In the genomic region with DNA sequence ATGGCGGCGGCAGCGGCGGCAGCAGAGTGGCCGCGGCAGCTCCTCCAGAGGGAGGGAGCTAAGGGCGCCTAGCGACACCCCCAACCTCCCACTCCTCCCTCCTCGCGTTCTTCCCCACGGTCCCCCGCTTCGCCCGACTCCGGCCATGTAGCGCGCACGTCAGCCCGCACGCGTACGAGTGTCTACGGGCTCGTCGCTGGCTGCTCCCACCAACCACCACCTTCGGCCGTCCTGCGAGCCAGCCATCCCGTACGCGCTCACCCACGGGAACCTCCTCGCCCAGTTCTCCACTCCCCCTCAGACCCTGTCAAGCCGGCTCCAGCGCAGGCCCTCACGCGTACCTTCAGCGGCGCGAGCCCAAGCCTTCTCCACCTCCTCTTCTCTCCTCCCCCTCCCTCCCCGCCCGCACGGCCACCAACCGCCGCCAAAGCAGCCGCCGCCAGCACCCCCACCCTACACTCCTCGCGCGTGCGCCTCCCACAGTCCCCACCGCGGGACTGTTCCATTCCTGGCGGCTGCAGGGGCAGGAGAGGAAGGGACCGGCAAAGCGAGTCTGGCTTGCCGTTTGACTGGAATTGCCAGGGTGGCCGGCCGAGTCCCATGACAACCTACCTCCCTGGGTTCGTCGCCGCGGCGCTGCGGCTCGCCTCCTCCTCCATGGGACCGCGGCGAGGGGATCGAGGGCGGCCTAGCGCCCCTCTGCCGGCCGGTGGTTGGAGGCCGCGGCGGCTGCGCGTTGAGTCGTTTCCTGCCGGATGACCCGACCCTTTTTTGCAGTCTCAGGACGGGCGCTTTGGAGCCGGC, we compare ENCODE assay signal across 1 cellular context.
A peak's percentile ranks its signal among the peaks of the same experiment; 100 is the strongest.
TF ChIP-seq lines count a peak whose summit lies in the region.

A gene (plus strand): TSS at position 774 of the 804 bp plus-strand sequence. CDS start 20,689 bp downstream, outside the sequence.
A gene with protein sequence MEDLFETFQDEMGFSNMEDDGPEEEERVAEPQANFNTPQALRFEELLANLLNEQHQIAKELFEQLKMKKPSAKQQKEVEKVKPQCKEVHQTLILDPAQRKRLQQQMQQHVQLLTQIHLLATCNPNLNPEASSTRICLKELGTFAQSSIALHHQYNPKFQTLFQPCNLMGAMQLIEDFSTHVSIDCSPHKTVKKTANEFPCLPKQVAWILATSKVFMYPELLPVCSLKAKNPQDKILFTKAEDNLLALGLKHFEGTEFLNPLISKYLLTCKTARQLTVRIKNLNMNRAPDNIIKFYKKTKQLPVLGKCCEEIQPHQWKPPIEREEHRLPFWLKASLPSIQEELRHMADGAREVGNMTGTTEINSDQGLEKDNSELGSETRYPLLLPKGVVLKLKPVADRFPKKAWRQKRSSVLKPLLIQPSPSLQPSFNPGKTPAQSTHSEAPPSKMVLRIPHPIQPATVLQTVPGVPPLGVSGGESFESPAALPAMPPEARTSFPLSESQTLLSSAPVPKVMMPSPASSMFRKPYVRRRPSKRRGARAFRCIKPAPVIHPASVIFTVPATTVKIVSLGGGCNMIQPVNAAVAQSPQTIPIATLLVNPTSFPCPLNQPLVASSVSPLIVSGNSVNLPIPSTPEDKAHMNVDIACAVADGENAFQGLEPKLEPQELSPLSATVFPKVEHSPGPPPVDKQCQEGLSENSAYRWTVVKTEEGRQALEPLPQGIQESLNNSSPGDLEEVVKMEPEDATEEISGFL (minus strand): TSS at position 457 of the 804 bp plus-strand sequence. CDS start 8,338 bp downstream, outside the sequence.

TF ChIP-seq in HepG2, 621 proteins besides CTCF, POLR2A, EP300 and RAD21 (continued from another document and continues in another):
- TF ChIP-seq, protein P1, sequence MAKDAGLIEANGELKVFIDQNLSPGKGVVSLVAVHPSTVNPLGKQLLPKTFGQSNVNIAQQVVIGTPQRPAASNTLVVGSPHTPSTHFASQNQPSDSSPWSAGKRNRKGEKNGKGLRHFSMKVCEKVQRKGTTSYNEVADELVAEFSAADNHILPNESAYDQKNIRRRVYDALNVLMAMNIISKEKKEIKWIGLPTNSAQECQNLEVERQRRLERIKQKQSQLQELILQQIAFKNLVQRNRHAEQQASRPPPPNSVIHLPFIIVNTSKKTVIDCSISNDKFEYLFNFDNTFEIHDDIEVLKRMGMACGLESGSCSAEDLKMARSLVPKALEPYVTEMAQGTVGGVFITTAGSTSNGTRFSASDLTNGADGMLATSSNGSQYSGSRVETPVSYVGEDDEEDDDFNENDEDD (CRISPR knock-in tag; IDR thresholded peaks at IDR 0.05; ENCODE audit: borderline replicate concordance): 0 out of 2 replicates have a peak, but pooled peaks have one; percentile 20
- TF ChIP-seq TBX2 (CRISPR knock-in tag; IDR thresholded peaks at IDR 0.05; ENCODE audit: borderline replicate concordance) (peak; percentile 70), HNRNPK (IDR thresholded peaks at IDR 0.05; ENCODE audit: low read depth, low read length, poor library complexity, severe bottlenecking) (peak; percentile 98), TCF12 (IDR thresholded peaks at IDR 0.05) (no peak), TCF12 (CRISPR knock-in tag; IDR thresholded peaks at IDR 0.05) (peak; percentile 67; the same call in 1 of the 2 replicates), ZNF891 (CRISPR knock-in tag; IDR thresholded peaks at IDR 0.05) (0 out of 2 replicates have a peak, but pooled peaks have one; percentile 24), NR2F6 (IDR thresholded peaks at IDR 0.05) (no peak), NR2F6 (CRISPR knock-in tag; IDR thresholded peaks at IDR 0.05) (no peak), ZFP90 (CRISPR knock-in tag; IDR thresholded peaks at IDR 0.05; ENCODE audit: borderline replicate concordance) (0 out of 2 replicates have a peak, but pooled peaks have one; percentile 49), CBX1 (IDR thresholded peaks at IDR 0.05; ENCODE audit: low read depth) (peak; percentile 53), ZNF839 (CRISPR knock-in tag; IDR thresholded peaks at IDR 0.05; ENCODE audit: borderline replicate concordance) (0 out of 2 replicates have a peak, but pooled peaks have one; percentile 24), ZFP1 (CRISPR knock-in tag; IDR thresholded peaks at IDR 0.05) (no peak), ZNF614 (CRISPR knock-in tag; IDR thresholded peaks at IDR 0.05; ENCODE audit: borderline replicate concordance) (0 out of 2 replicates have a peak, but pooled peaks have one; percentile 53), ZFP36L2 (CRISPR knock-in tag; IDR thresholded peaks at IDR 0.05) (no peak), ZNF101 (CRISPR knock-in tag; IDR thresholded peaks at IDR 0.05; ENCODE audit: borderline replicate concordance, low read depth) (0 out of 2 replicates have a peak, but pooled peaks have one; percentile 54), KLF12 (CRISPR knock-in tag; IDR thresholded peaks at IDR 0.05; ENCODE audit: borderline replicate concordance) (no peak), ZNF841 (CRISPR knock-in tag; IDR thresholded peaks at IDR 0.05; ENCODE audit: borderline replicate concordance) (0 out of 2 replicates have a peak, but pooled peaks have one; percentile 34), GZF1 (CRISPR knock-in tag; IDR thresholded peaks at IDR 0.05) (no peak), PHF21A (CRISPR knock-in tag; IDR thresholded peaks at IDR 0.05) (0 out of 2 replicates have a peak, but pooled peaks have one; percentile 21), ARNTL (CRISPR knock-in tag; IDR thresholded peaks at IDR 0.05) (peak; percentile 72), CEBPG (CRISPR knock-in tag; IDR thresholded peaks at IDR 0.05) (no peak; the same call in 1 of the 2 replicates), PPARG (CRISPR knock-in tag; conservative IDR thresholded peaks at IDR 0.05) (0 out of 2 replicates have a peak, but pooled peaks have one; percentile 9), MYC (CRISPR knock-in tag; IDR thresholded peaks at IDR 0.05; ENCODE audit: borderline replicate concordance) (peak; percentile 54; the same call in 1 of the 2 replicates), ZFP82 (CRISPR knock-in tag; IDR thresholded peaks at IDR 0.05; ENCODE audit: borderline replicate concordance) (peak; percentile 85; the same call in 1 of the 2 replicates), PRMT3 (CRISPR knock-in tag; IDR thresholded peaks at IDR 0.05; ENCODE audit: borderline replicate concordance, low read depth) (no peak), SMARCE1 (IDR thresholded peaks at IDR 0.05; ENCODE audit: borderline replicate concordance) (no peak)
- TF ChIP-seq, protein P2, sequence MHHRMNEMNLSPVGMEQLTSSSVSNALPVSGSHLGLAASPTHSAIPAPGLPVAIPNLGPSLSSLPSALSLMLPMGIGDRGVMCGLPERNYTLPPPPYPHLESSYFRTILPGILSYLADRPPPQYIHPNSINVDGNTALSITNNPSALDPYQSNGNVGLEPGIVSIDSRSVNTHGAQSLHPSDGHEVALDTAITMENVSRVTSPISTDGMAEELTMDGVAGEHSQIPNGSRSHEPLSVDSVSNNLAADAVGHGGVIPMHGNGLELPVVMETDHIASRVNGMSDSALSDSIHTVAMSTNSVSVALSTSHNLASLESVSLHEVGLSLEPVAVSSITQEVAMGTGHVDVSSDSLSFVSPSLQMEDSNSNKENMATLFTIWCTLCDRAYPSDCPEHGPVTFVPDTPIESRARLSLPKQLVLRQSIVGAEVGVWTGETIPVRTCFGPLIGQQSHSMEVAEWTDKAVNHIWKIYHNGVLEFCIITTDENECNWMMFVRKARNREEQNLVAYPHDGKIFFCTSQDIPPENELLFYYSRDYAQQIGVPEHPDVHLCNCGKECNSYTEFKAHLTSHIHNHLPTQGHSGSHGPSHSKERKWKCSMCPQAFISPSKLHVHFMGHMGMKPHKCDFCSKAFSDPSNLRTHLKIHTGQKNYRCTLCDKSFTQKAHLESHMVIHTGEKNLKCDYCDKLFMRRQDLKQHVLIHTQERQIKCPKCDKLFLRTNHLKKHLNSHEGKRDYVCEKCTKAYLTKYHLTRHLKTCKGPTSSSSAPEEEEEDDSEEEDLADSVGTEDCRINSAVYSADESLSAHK (CRISPR knock-in tag; IDR thresholded peaks at IDR 0.05; ENCODE audit: borderline replicate concordance): no peak
- TF ChIP-seq, protein P3, sequence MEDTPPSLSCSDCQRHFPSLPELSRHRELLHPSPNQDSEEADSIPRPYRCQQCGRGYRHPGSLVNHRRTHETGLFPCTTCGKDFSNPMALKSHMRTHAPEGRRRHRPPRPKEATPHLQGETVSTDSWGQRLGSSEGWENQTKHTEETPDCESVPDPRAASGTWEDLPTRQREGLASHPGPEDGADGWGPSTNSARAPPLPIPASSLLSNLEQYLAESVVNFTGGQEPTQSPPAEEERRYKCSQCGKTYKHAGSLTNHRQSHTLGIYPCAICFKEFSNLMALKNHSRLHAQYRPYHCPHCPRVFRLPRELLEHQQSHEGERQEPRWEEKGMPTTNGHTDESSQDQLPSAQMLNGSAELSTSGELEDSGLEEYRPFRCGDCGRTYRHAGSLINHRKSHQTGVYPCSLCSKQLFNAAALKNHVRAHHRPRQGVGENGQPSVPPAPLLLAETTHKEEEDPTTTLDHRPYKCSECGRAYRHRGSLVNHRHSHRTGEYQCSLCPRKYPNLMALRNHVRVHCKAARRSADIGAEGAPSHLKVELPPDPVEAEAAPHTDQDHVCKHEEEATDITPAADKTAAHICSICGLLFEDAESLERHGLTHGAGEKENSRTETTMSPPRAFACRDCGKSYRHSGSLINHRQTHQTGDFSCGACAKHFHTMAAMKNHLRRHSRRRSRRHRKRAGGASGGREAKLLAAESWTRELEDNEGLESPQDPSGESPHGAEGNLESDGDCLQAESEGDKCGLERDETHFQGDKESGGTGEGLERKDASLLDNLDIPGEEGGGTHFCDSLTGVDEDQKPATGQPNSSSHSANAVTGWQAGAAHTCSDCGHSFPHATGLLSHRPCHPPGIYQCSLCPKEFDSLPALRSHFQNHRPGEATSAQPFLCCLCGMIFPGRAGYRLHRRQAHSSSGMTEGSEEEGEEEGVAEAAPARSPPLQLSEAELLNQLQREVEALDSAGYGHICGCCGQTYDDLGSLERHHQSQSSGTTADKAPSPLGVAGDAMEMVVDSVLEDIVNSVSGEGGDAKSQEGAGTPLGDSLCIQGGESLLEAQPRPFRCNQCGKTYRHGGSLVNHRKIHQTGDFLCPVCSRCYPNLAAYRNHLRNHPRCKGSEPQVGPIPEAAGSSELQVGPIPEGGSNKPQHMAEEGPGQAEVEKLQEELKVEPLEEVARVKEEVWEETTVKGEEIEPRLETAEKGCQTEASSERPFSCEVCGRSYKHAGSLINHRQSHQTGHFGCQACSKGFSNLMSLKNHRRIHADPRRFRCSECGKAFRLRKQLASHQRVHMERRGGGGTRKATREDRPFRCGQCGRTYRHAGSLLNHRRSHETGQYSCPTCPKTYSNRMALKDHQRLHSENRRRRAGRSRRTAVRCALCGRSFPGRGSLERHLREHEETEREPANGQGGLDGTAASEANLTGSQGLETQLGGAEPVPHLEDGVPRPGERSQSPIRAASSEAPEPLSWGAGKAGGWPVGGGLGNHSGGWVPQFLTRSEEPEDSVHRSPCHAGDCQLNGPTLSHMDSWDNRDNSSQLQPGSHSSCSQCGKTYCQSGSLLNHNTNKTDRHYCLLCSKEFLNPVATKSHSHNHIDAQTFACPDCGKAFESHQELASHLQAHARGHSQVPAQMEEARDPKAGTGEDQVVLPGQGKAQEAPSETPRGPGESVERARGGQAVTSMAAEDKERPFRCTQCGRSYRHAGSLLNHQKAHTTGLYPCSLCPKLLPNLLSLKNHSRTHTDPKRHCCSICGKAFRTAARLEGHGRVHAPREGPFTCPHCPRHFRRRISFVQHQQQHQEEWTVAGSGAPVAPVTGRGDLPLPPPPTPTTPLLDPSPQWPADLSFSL (CRISPR knock-in tag; IDR thresholded peaks at IDR 0.05): no peak
- TF ChIP-seq, protein P4, sequence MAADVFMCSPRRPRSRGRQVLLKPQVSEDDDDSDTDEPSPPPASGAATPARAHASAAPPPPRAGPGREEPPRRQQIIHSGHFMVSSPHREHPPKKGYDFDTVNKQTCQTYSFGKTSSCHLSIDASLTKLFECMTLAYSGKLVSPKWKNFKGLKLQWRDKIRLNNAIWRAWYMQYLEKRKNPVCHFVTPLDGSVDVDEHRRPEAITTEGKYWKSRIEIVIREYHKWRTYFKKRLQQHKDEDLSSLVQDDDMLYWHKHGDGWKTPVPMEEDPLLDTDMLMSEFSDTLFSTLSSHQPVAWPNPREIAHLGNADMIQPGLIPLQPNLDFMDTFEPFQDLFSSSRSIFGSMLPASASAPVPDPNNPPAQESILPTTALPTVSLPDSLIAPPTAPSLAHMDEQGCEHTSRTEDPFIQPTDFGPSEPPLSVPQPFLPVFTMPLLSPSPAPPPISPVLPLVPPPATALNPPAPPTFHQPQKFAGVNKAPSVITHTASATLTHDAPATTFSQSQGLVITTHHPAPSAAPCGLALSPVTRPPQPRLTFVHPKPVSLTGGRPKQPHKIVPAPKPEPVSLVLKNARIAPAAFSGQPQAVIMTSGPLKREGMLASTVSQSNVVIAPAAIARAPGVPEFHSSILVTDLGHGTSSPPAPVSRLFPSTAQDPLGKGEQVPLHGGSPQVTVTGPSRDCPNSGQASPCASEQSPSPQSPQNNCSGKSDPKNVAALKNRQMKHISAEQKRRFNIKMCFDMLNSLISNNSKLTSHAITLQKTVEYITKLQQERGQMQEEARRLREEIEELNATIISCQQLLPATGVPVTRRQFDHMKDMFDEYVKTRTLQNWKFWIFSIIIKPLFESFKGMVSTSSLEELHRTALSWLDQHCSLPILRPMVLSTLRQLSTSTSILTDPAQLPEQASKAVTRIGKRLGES (CRISPR knock-in tag; IDR thresholded peaks at IDR 0.05; ENCODE audit: borderline replicate concordance): no peak
- TF ChIP-seq, protein P5, sequence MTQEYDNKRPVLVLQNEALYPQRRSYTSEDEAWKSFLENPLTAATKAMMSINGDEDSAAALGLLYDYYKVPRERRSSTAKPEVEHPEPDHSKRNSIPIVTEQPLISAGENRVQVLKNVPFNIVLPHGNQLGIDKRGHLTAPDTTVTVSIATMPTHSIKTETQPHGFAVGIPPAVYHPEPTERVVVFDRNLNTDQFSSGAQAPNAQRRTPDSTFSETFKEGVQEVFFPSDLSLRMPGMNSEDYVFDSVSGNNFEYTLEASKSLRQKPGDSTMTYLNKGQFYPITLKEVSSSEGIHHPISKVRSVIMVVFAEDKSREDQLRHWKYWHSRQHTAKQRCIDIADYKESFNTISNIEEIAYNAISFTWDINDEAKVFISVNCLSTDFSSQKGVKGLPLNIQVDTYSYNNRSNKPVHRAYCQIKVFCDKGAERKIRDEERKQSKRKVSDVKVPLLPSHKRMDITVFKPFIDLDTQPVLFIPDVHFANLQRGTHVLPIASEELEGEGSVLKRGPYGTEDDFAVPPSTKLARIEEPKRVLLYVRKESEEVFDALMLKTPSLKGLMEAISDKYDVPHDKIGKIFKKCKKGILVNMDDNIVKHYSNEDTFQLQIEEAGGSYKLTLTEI (CRISPR knock-in tag; conservative IDR thresholded peaks at IDR 0.05): no peak
